8 cellular contexts compared by ENCODE assay signal in genomic region chrX:108735680-108736508, GRCh38. TPM values are rescaled to one million over a fixed set of nuclear protein-coding genes. Genes with fewer than 3 reads are reported as not detected.
DNase-seq lines count a peak whose midpoint lies in the region; ATAC-seq and TF ChIP-seq lines count a peak whose summit lies in the region.

No MANE protein-coding gene starts in this region.

- H3K9me2 ChIP-seq in OCI-LY7 (ENCODE audit: insufficient read depth, low read length): no peaks in the 10 kb centered on the region

- ATAC-seq in HG02588 (IDR thresholded peaks at IDR 0.05; ENCODE audit: unreplicated experiment): no peak

- H4K20me1 ChIP-seq in OCI-LY7 (ENCODE audit: insufficient read depth, low read length): no peaks in the 10 kb centered on the region

- H3K27me3 ChIP-seq in A673 (replicated peaks; ENCODE audit: insufficient read depth, low read depth, low read length, poor library complexity): peaks cover 82% of the 10 kb centered on the region
- peaks cover 3% of the 10 kb centered on the region for H3K27me3 ChIP-seq in muscle layer of duodenum (ENCODE audit: low read depth, low read length)

- H3K4me1 Mint-ChIP-seq in activated naive CD4-positive, alpha-beta T cell treated with anti-CD3 and anti-CD28 coated beads, Interleukin-2, amount 10 ng/mL, durations not matched to agents 7 days and 5 days: no peaks in the 10 kb centered on the region

- DNase-seq in A673 (ENCODE audit: low spot score) (no peak), coronary artery (ENCODE audit: low spot score) (no peak), OCI-LY7 (ENCODE audit: low spot score) (no peak), hepatic stellate cell (ENCODE audit: low spot score) (no peak)
- no peak for DNase-seq in activated naive CD4-positive, alpha-beta T cell treated with anti-CD3 and anti-CD28 coated beads, Interleukin-2, amount 10 ng/mL, durations not matched to agents 7 days and 5 days

- BruUV-seq in A673 (replicated peaks; lab: Mats Ljungman, UMichigan) (no TSS peak), OCI-LY7 (replicated peaks; lab: Mats Ljungman, UMichigan) (no TSS peak)

- no peak overlapping the region for H2AFZ ChIP-seq in OCI-LY7 (ENCODE audit: low read length)

- TF ChIP-seq CTCF in A673 (conservative IDR thresholded peaks at IDR 0.05; ENCODE audit: low read depth, low read length) (no peak), HEK293 (tag by site-specific recombination; IDR thresholded peaks at IDR 0.05) (no peak), coronary artery (IDR thresholded peaks at IDR 0.05) (no peak), OCI-LY7 (conservative IDR thresholded peaks at IDR 0.05; ENCODE audit: low read length) (no peak)

- intact Hi-C loops in A673 (cut with micrococcal nuclease; ENCODE audit: unreplicated experiment): no loop called here
- intact Hi-C loops in OCI-LY7 (cut with micrococcal nuclease; ENCODE audit: unreplicated experiment): no loop called here

- POLR2A ChIA-PET in A673 (lab: Charles Lee; ENCODE audit: low non-redundant PET) (no interaction called here), HEK293 (lab: Yijun Ruan, JAX) (interaction anchor here (0.6 to 1.2 kb wide), 2 partner anchors 11 to 34 kb away, joined by 3 to 4 read pairs; no protein-coding TSS in a partner anchor), OCI-LY7 (lab: Charles Lee) (interaction anchor here (0.6 kb wide), 1 partner anchor 42 kb away, joined by 3 read pairs; no protein-coding TSS in a partner anchor)

- no peak overlapping the region for H3K4me2 ChIP-seq in OCI-LY7 (ENCODE audit: low read length)

- no peak overlapping the region for H3K27ac Mint-ChIP-seq in activated naive CD4-positive, alpha-beta T cell treated with anti-CD3 and anti-CD28 coated beads, Interleukin-2, amount 10 ng/mL, durations not matched to agents 7 days and 5 days

- H3K4me1 ChIP-seq in A673 (ENCODE audit: insufficient read depth, low read length, poor library complexity, severe bottlenecking) (no peaks in the 10 kb centered on the region), HEK293 (ENCODE audit: control insufficient read depth, insufficient read depth, low read length) (no peaks in the 10 kb centered on the region), muscle layer of duodenum (ENCODE audit: control insufficient read depth in 1 of 2, insufficient read depth in 2 of 2, low read length in 2 of 2) (peaks cover 0 to 23% of the 10 kb centered on the region in 2 donors), OCI-LY7 (ENCODE audit: insufficient read depth, low read length, poor library complexity, severe bottlenecking) (no peaks in the 10 kb centered on the region)

- peaks cover 55% of the 10 kb centered on the region for H3K27me3 Mint-ChIP-seq in activated naive CD4-positive, alpha-beta T cell treated with anti-CD3 and anti-CD28 coated beads, Interleukin-2, amount 10 ng/mL, durations not matched to agents 7 days and 5 days

- H3K79me2 ChIP-seq in OCI-LY7 (ENCODE audit: insufficient read depth, low read depth, low read length): no peaks in the 10 kb centered on the region

- no peak overlapping the region for H3K4me3 Mint-ChIP-seq in activated naive CD4-positive, alpha-beta T cell treated with anti-CD3 and anti-CD28 coated beads, Interleukin-2, amount 10 ng/mL, durations not matched to agents 7 days and 5 days

- H3K9me3 Mint-ChIP-seq in activated naive CD4-positive, alpha-beta T cell treated with anti-CD3 and anti-CD28 coated beads, Interleukin-2, amount 10 ng/mL, durations not matched to agents 7 days and 5 days: no peaks in the 10 kb centered on the region

- H3K27ac ChIP-seq in A673 (ENCODE audit: low read depth, low read length, poor library complexity, severe bottlenecking) (no peak overlapping the region), HEK293 (ENCODE audit: extremely low read depth, low read depth, low read length) (peak overlapping the region; percentile 90), coronary artery (no peak overlapping the region), muscle layer of duodenum (ENCODE audit: low read length) (no peak overlapping the region), OCI-LY7 (ENCODE audit: low read depth, low read length, poor library complexity, severe bottlenecking) (no peak overlapping the region)

- CTCF ChIA-PET in A673 (lab: Charles Lee) (no interaction called here), HEK293 (lab: Yijun Ruan, JAX) (interaction anchor here (0.6 to 1.5 kb wide), 4 partner anchors 36 to 904 kb away, joined by 3 to 4 read pairs (median 3); no protein-coding TSS in a partner anchor), OCI-LY7 (lab: Charles Lee; ENCODE audit: unreplicated experiment) (no interaction called here)
- CTCF ChIA-PET in activated naive CD4-positive, alpha-beta T cell treated with anti-CD3 and anti-CD28 coated beads, Interleukin-2, amount 10 ng/mL, durations not matched to agents 7 days and 5 days (lab: Charles Lee): no interaction called here

- H3K4me3 ChIP-seq in A673 (ENCODE audit: low read depth, low read length, poor library complexity, severe bottlenecking) (peak overlapping the region; percentile 19), HEK293 (ENCODE audit: low read depth, low read length) (peak overlapping the region; percentile 44), coronary artery (peak overlapping the region; percentile 65), muscle layer of duodenum (ENCODE audit: low read depth in 1 of 2, low read length in 2 of 2) (peak overlapping the region; percentile 37 to 57), OCI-LY7 (ENCODE audit: low read depth, low read length, poor library complexity, severe bottlenecking) (no peak overlapping the region)

- H3K9me3 ChIP-seq in A673 (ENCODE audit: low read depth, low read length, poor library complexity, severe bottlenecking) (no peaks in the 10 kb centered on the region), HEK293 (ENCODE audit: control insufficient read depth, insufficient read depth, low read depth, low read length) (no peaks in the 10 kb centered on the region), muscle layer of duodenum (ENCODE audit: control insufficient read depth in 1 of 2, low read length in 2 of 2) (no peaks in the 10 kb centered on the region), OCI-LY7 (ENCODE audit: low read length) (no peaks in the 10 kb centered on the region)

- H3K36me3 ChIP-seq in A673 (ENCODE audit: insufficient read depth, low read length, poor library complexity, severe bottlenecking): no peaks in the 10 kb centered on the region
- H3K36me3 ChIP-seq in HEK293 (ENCODE audit: control insufficient read depth in 2 of 2, insufficient read depth in 1 of 2, low read length in 2 of 2): peaks cover under 1 to 45% of the 10 kb centered on the region in 2 experiments; a peak in 1 of 3 replicates
- H3K36me3 ChIP-seq in muscle layer of duodenum (ENCODE audit: control insufficient read depth in 1 of 2, insufficient read depth in 2 of 2, low read length in 2 of 2): no peaks in the 10 kb centered on the region
- H3K36me3 ChIP-seq in OCI-LY7 (ENCODE audit: insufficient read depth, low read length): no peaks in the 10 kb centered on the region

- no peaks in the 10 kb centered on the region for H3K36me3 Mint-ChIP-seq in activated naive CD4-positive, alpha-beta T cell treated with anti-CD3 and anti-CD28 coated beads, Interleukin-2, amount 10 ng/mL, durations not matched to agents 7 days and 5 days

TF ChIP-seq in HEK293, 187 proteins besides CTCF, POLR2A, EP300 and RAD21:
- TF ChIP-seq ZNF677 (tag by site-specific recombination; IDR thresholded peaks at IDR 0.05): no peak
- TF ChIP-seq, protein P1, sequence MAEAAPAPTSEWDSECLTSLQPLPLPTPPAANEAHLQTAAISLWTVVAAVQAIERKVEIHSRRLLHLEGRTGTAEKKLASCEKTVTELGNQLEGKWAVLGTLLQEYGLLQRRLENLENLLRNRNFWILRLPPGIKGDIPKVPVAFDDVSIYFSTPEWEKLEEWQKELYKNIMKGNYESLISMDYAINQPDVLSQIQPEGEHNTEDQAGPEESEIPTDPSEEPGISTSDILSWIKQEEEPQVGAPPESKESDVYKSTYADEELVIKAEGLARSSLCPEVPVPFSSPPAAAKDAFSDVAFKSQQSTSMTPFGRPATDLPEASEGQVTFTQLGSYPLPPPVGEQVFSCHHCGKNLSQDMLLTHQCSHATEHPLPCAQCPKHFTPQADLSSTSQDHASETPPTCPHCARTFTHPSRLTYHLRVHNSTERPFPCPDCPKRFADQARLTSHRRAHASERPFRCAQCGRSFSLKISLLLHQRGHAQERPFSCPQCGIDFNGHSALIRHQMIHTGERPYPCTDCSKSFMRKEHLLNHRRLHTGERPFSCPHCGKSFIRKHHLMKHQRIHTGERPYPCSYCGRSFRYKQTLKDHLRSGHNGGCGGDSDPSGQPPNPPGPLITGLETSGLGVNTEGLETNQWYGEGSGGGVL (tag by site-specific recombination; IDR thresholded peaks at IDR 0.05): peak; percentile 97
- TF ChIP-seq RBAK (tag by site-specific recombination; IDR thresholded peaks at IDR 0.05): no peak
- TF ChIP-seq, protein P2, sequence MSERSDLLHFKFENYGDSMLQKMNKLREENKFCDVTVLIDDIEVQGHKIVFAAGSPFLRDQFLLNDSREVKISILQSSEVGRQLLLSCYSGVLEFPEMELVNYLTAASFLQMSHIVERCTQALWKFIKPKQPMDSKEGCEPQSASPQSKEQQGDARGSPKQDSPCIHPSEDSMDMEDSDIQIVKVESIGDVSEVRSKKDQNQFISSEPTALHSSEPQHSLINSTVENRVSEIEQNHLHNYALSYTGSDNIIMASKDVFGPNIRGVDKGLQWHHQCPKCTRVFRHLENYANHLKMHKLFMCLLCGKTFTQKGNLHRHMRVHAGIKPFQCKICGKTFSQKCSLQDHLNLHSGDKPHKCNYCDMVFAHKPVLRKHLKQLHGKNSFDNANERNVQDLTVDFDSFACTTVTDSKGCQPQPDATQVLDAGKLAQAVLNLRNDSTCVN (tag by site-specific recombination; optimal IDR thresholded peaks at IDR 0.05): peak; percentile 51
- peak; percentile 67; the same call in 1 of the 2 replicates for TF ChIP-seq ZNF777 (tag by site-specific recombination; IDR thresholded peaks at IDR 0.05; ENCODE audit: borderline replicate concordance)
- no peak for TF ChIP-seq GLIS2 (tag by site-specific recombination; IDR thresholded peaks at IDR 0.05)
- TF ChIP-seq ZNF404 (tag by site-specific recombination; IDR thresholded peaks at IDR 0.05): no peak

RNA-seq across cellular contexts. Expression of gene IRS4, which starts 0.5 kb away (rescaled TPM):
- not detected in 2 replicates for total RNA-seq in A673 (2021)
- not detected in 2 replicates for total RNA-seq in OCI-LY7 (2014; rRNA removed; shearing (Covaris generic))
- total RNA-seq in OCI-LY7 (2022): not detected in 2 replicates
